26 cellular contexts compared by ENCODE assay signal in the genomic region with DNA sequence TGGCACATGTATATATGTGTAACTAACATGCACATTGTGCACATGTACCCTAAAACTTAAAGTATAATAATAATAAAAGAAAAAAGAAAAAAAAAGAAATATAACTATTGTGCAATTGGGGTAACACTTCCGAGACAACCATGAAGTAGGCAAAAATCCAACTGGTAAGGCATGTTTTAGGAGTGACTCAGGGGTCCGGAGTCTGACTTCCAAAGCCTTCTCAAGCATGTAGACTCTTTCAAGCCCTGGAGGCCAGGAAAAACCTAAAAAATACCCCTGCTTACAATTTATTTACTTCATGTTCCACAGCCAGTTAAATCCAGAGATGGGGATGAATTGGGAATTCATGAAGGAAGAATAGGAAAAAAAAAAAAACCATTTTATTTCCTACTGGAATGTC.
DNase-seq lines count a peak whose midpoint lies in the region; ATAC-seq and TF ChIP-seq lines count a peak whose summit lies in the region.
"Had no signal": no experiment of that assay in that cellular context is flagged by ENCODE, and none has a peak within 500 bp of the region (broad histone marks: within the 10 kb centered on the region; RNA-seq: fewer than 3 reads in every experiment).

No MANE protein-coding gene starts in this region.

- BruUV-seq in Calu3 (replicated peaks; lab: Mats Ljungman, UMichigan) = no TSS peak

- no peak overlapping the region for H3K27ac Mint-ChIP-seq in Calu3 (ENCODE audit: unreplicated experiment)
- H3K27ac Mint-ChIP-seq in activated naive CD8-positive, alpha-beta T cell treated with anti-CD3 and anti-CD28 coated beads, Interleukin-2, amount 50 U/mL, for 24 hours = no peak overlapping the region
- H3K27ac Mint-ChIP-seq: activated CD4-positive, alpha-beta memory T cell treated with anti-CD3 and anti-CD28 coated beads, Interleukin-2, amount 10 ng/mL, durations not matched to agents 7 days and 5 days; activated naive CD4-positive, alpha-beta T cell treated with anti-CD3 and anti-CD28 coated beads for 36 hours; CD14-positive monocyte; GM23338; naive thymus-derived CD4-positive, alpha-beta T cell; T-helper 2 cell treated with Interferon-gamma antibody and Interleukin-4, amounts not matched to agents 5 μg/mL and 100 μg/mL, for 36 hours had no signal

- DNase-seq in AG09309 (ENCODE audit: low read depth) (peak; percentile 68), HS-5 (ENCODE audit: low read depth) (peak; percentile 25), brain microvascular endothelial cell (peak; percentile 60), foreskin keratinocyte (peak; percentile 31 to 75), Calu3 (no peak)
- no peak for DNase-seq in stimulated activated CD4-positive, alpha-beta T cell treated with anti-CD3 and anti-CD28 coated beads, Interleukin-2, amount 100 ng/mL, for 24 hours
- DNase-seq in activated naive CD4-positive, alpha-beta T cell treated with Interleukin-2 at 50 U/mL for 16 hours = no peak
- no peak for DNase-seq in activated naive CD8-positive, alpha-beta T cell treated with anti-CD3 and anti-CD28 coated beads, Interleukin-2, amount 50 U/mL, for 24 hours
- DNase-seq: activated CD4-positive, alpha-beta memory T cell treated with anti-CD3 and anti-CD28 coated beads, Interleukin-2, amount 10 ng/mL, durations not matched to agents 7 days and 5 days; activated CD4-positive, CD25-positive, alpha-beta regulatory T cell; activated naive CD4-positive, alpha-beta T cell treated with anti-CD3 and anti-CD28 coated beads for 36 hours; aorta; GDM1; kidney glomerular epithelial cell; mesenchymal stem cell; naive thymus-derived CD4-positive, alpha-beta T cell; NCI-H1092 treated with DMSO at 0.1 percent for 48 hours; NCI-H524 treated with DMSO at 0.1 percent for 48 hours; substantia nigra; uterus had no signal

- CTCF ChIA-PET in Calu3 (lab: Charles Lee) = no interaction called here

- intact Hi-C loops in Calu3 (cut with micrococcal nuclease; ENCODE audit: unreplicated experiment) = no loop called here

- TF ChIP-seq CTCF in AG09309 (IDR thresholded peaks at IDR 0.05; ENCODE audit: control insufficient read depth, insufficient read depth, low read depth, low read length, missing control alignments) = no peak
- no peak for TF ChIP-seq CTCF in brain microvascular endothelial cell (IDR thresholded peaks at IDR 0.05; ENCODE audit: low read depth, low read length, missing control alignments)
- no peak for TF ChIP-seq CTCF in foreskin keratinocyte (conservative IDR thresholded peaks at IDR 0.05)
- no peak for TF ChIP-seq CTCF in Calu3 (IDR thresholded peaks at IDR 0.05; ENCODE audit: unreplicated experiment)

- no peaks in the 10 kb centered on the region for H3K36me3 ChIP-seq in brain microvascular endothelial cell (replicated peaks)
- H3K36me3 ChIP-seq: uterus had no signal

- H3K4me3 ChIP-seq in AG09309 (ENCODE audit: control insufficient read depth, low read depth, low read length) (no peak overlapping the region), brain microvascular endothelial cell (ENCODE audit: low read depth, low read length) (no peak overlapping the region)
- H3K4me3 ChIP-seq: A549, GM12878, GM23338, uterus had no signal

- no peak overlapping the region for H3K27ac ChIP-seq in brain microvascular endothelial cell
- no peak overlapping the region for H3K27ac ChIP-seq in foreskin keratinocyte
- H3K27ac ChIP-seq: A549, uterus had no signal

- peaks cover 15% of the 10 kb centered on the region for H3K4me1 Mint-ChIP-seq in Calu3 (ENCODE audit: low read depth, unreplicated experiment)
- no peaks in the 10 kb centered on the region for H3K4me1 Mint-ChIP-seq in activated naive CD8-positive, alpha-beta T cell treated with anti-CD3 and anti-CD28 coated beads, Interleukin-2, amount 50 U/mL, for 24 hours
- H3K4me1 Mint-ChIP-seq: activated CD4-positive, alpha-beta memory T cell treated with anti-CD3 and anti-CD28 coated beads, Interleukin-2, amount 10 ng/mL, durations not matched to agents 7 days and 5 days; CD14-positive monocyte; GM23338; naive thymus-derived CD4-positive, alpha-beta T cell had no signal

- ATAC-seq in foreskin keratinocyte = peak; percentile 40
- ATAC-seq in activated naive CD8-positive, alpha-beta T cell treated with anti-CD3 and anti-CD28 coated beads, Interleukin-2, amount 50 U/mL, for 24 hours = no peak
- ATAC-seq: A549; GM12878; GM23338; naive thymus-derived CD4-positive, alpha-beta T cell; SK-N-SH treated with all-trans-retinoic acid at 6 μM for 48 hours had no signal

- no peak overlapping the region for H3K4me3 Mint-ChIP-seq in Calu3 (ENCODE audit: low read depth, unreplicated experiment)
- H3K4me3 Mint-ChIP-seq in activated naive CD8-positive, alpha-beta T cell treated with anti-CD3 and anti-CD28 coated beads, Interleukin-2, amount 50 U/mL, for 24 hours = no peak overlapping the region
- H3K4me3 Mint-ChIP-seq: activated CD4-positive, alpha-beta memory T cell treated with anti-CD3 and anti-CD28 coated beads, Interleukin-2, amount 10 ng/mL, durations not matched to agents 7 days and 5 days; activated naive CD4-positive, alpha-beta T cell treated with anti-CD3 and anti-CD28 coated beads for 36 hours; CD14-positive monocyte; GM23338; naive thymus-derived CD4-positive, alpha-beta T cell; T-helper 2 cell treated with Interferon-gamma antibody and Interleukin-4, amounts not matched to agents 5 μg/mL and 100 μg/mL, for 36 hours had no signal

- no peaks in the 10 kb centered on the region for H3K27me3 Mint-ChIP-seq in Calu3 (ENCODE audit: unreplicated experiment)
- H3K27me3 Mint-ChIP-seq in activated naive CD8-positive, alpha-beta T cell treated with anti-CD3 and anti-CD28 coated beads, Interleukin-2, amount 50 U/mL, for 24 hours = peaks cover 5% of the 10 kb centered on the region

- H3K27me3 ChIP-seq in brain microvascular endothelial cell (replicated peaks) = no peaks in the 10 kb centered on the region
- H3K27me3 ChIP-seq in foreskin keratinocyte = no peaks in the 10 kb centered on the region
- H3K27me3 ChIP-seq: uterus had no signal

- H3K36me3 Mint-ChIP-seq in Calu3 (ENCODE audit: insufficient read depth, unreplicated experiment) = no peaks in the 10 kb centered on the region
- no peaks in the 10 kb centered on the region for H3K36me3 Mint-ChIP-seq in activated naive CD8-positive, alpha-beta T cell treated with anti-CD3 and anti-CD28 coated beads, Interleukin-2, amount 50 U/mL, for 24 hours (ENCODE audit: low read depth)
- H3K36me3 Mint-ChIP-seq: CD14-positive monocyte; naive thymus-derived CD4-positive, alpha-beta T cell had no signal

- no peaks in the 10 kb centered on the region for H3K4me1 ChIP-seq in foreskin keratinocyte
- H3K4me1 ChIP-seq: A549, uterus had no signal

- in situ Hi-C loops in brain microvascular endothelial cell (cut with HindIII; ENCODE audit: low pct_ligation_motif_present, low sequenced_read_pairs) = no loop called here

- peaks cover 5% of the 10 kb centered on the region for H3K9me3 Mint-ChIP-seq in Calu3 (ENCODE audit: low read depth, unreplicated experiment)
- peaks cover 6% of the 10 kb centered on the region for H3K9me3 Mint-ChIP-seq in activated naive CD8-positive, alpha-beta T cell treated with anti-CD3 and anti-CD28 coated beads, Interleukin-2, amount 50 U/mL, for 24 hours
- H3K9me3 Mint-ChIP-seq: activated CD4-positive, alpha-beta memory T cell treated with anti-CD3 and anti-CD28 coated beads, Interleukin-2, amount 10 ng/mL, durations not matched to agents 7 days and 5 days; T-helper 2 cell treated with Interferon-gamma antibody and Interleukin-4, amounts not matched to agents 5 μg/mL and 100 μg/mL, for 36 hours had no signal

Comparison
In these comparisons a context has a peak if more than half of its experiments do, and no peak if none do; other contexts are left out.
1. DNase-seq: peak in AG09309 (single experiment), HS-5 (single experiment), brain microvascular endothelial cell (single experiment) and foreskin keratinocyte (2 of 2); none in stimulated activated CD4-positive, alpha-beta T cell treated with anti-CD3 and anti-CD28 coated beads, Interleukin-2, amount 100 ng/mL, for 24 hours (0 of 2), Calu3 (single experiment), activated naive CD4-positive, alpha-beta T cell treated with Interleukin-2 at 50 U/mL for 16 hours (single experiment) and activated naive CD8-positive, alpha-beta T cell treated with anti-CD3 and anti-CD28 coated beads, Interleukin-2, amount 50 U/mL, for 24 hours (single experiment).